ENCODE assay signal across 24 cellular contexts in genomic region chr9:76452839-76453238, GRCh38. TPM values are rescaled to one million over a fixed set of nuclear protein-coding genes. Genes with fewer than 3 reads are reported as not detected.
A peak's percentile ranks its signal among the peaks of the same experiment; 100 is the strongest.
DNase-seq lines count a peak whose midpoint lies in the region; TF ChIP-seq lines count a peak whose summit lies in the region.
"Had no signal": no experiment of that assay in that cellular context is flagged by ENCODE, and none has a peak within 500 bp of the region (broad histone marks: within the 10 kb centered on the region; RNA-seq: fewer than 3 reads in every experiment).

No MANE protein-coding gene starts in this region.

- no peak overlapping the region for H3K4me3 Mint-ChIP-seq in CD4-positive, alpha-beta memory T cell
- H3K4me3 Mint-ChIP-seq: T-helper 1 cell treated with Interleukin-12 subunit alpha and Interleukin-12 subunit beta and Interleukin-4 antibody, amounts not matched to agents 30 μg/mL and 1 μg/mL, for 36 hours had no signal

- H3K27me3 ChIP-seq in H7 (ENCODE audit: control insufficient read depth, insufficient read depth, low read length), result no peaks in the 10 kb centered on the region
- H3K27me3 ChIP-seq in CD4-positive, alpha-beta memory T cell (ENCODE audit: insufficient read depth, low read length), result no peaks in the 10 kb centered on the region
- H3K27me3 ChIP-seq: foreskin keratinocyte, Peyer's patch, SJSA1 had no signal

- peaks cover 8 to 13% (median 10%) of the 10 kb centered on the region in 4 donors for H3K4me1 Mint-ChIP-seq in CD4-positive, alpha-beta memory T cell

- H3K4me1 ChIP-seq in CD4-positive, alpha-beta memory T cell (ENCODE audit: insufficient read depth, low read length), result peaks cover 11% of the 10 kb centered on the region
- H3K4me1 ChIP-seq: foreskin keratinocyte had no signal

- H3K27ac ChIP-seq in CD4-positive, alpha-beta memory T cell (ENCODE audit: low read depth, low read length), result no peak overlapping the region
- H3K27ac ChIP-seq: A549, C4-2B, foreskin keratinocyte, Peyer's patch, SJSA1, WERI-Rb-1 had no signal

- CTCF ChIA-PET in CD4-positive, alpha-beta memory T cell (lab: Charles Lee; ENCODE audit: partially characterized antibody), result interaction anchor here (1.4 to 8.9 kb wide), 5 partner anchors 58 to 254 kb away, joined by 3 to 59 read pairs (median 5); partner anchors contain the start of gene RFK

- no peaks in the 10 kb centered on the region for H3K9me3 ChIP-seq in CD4-positive, alpha-beta memory T cell (ENCODE audit: control insufficient read depth in 1 of 2, low read length in 2 of 2)
- H3K9me3 ChIP-seq: A549, Peyer's patch, SJSA1 had no signal

- peak; percentile 25 for DNase-seq in NCI-H748 (lab: John Stamatoyannopoulos, UW; ENCODE audit: unreplicated experiment)
- no peak for DNase-seq in NCI-H748 treated with DMSO at 0.1 percent for 48 hours (lab: John Stamatoyannopoulos, UW)
- DNase-seq in NCI-H345 (lab: John Stamatoyannopoulos, UW), result peak; percentile 54
- peak; percentile 39 for DNase-seq in fibroblast of mammary gland (ENCODE audit: low read depth)
- DNase-seq in stromal cell of bone marrow (ENCODE audit: low read depth), result peak; percentile 20
- no peak for DNase-seq in H7
- DNase-seq in CD4-positive, alpha-beta memory T cell, result no peak
- DNase-seq in NK-92 treated with Interleukin-12 subunit alpha and Interleukin-12 subunit beta, amount 100 ng/mL, for 24 hours (lab: John Stamatoyannopoulos, UW), result no peak
- DNase-seq: activated CD8-positive, alpha-beta memory T cell treated with anti-CD3 and anti-CD28 coated beads, Interleukin-2, amount 50 U/mL, for 48 hours; activated gamma-delta T cell treated with Interleukin-2 at 50 U/mL for 16 hours; amygdala; caudate nucleus; foreskin keratinocyte; GDM1; kidney; NCI-H1105; Peyer's patch; retina; substantia nigra; WERI-Rb-1 had no signal

- H3K36me3 ChIP-seq in H7 (replicated peaks; ENCODE audit: control insufficient read depth, insufficient read depth, low read length), result no peaks in the 10 kb centered on the region
- H3K36me3 ChIP-seq in CD4-positive, alpha-beta memory T cell (ENCODE audit: insufficient read depth, low read length), result no peaks in the 10 kb centered on the region
- H3K36me3 ChIP-seq: Peyer's patch, SJSA1, WERI-Rb-1 had no signal

- POLR2A ChIA-PET in CD4-positive, alpha-beta memory T cell (lab: Charles Lee; ENCODE audit: partially characterized antibody), result no interaction called here

- H3K4me3 ChIP-seq in fibroblast of mammary gland (ENCODE audit: control insufficient read depth, low read depth, low read length) (no peak overlapping the region), H7 (ENCODE audit: insufficient read depth, low read depth, low read length) (no peak overlapping the region)
- H3K4me3 ChIP-seq in CD4-positive, alpha-beta memory T cell (ENCODE audit: low read length in 2 of 2), result no peak overlapping the region
- H3K4me3 ChIP-seq: A549, Peyer's patch, SJSA1 had no signal

- H3K36me3 Mint-ChIP-seq in CD4-positive, alpha-beta memory T cell, result no peaks in the 10 kb centered on the region

- peak overlapping the region in 2 of 7 donors; percentile 20 to 71 for H3K27ac Mint-ChIP-seq in CD4-positive, alpha-beta memory T cell
- H3K27ac Mint-ChIP-seq: T-helper 1 cell treated with Interleukin-12 subunit alpha and Interleukin-12 subunit beta and Interleukin-4 antibody, amounts not matched to agents 30 μg/mL and 1 μg/mL, for 36 hours had no signal

- no peaks in the 10 kb centered on the region for H3K27me3 Mint-ChIP-seq in CD4-positive, alpha-beta memory T cell

- no peaks in the 10 kb centered on the region for H3K9me3 Mint-ChIP-seq in CD4-positive, alpha-beta memory T cell
- H3K9me3 Mint-ChIP-seq: T-helper 1 cell treated with Interleukin-12 subunit alpha and Interleukin-12 subunit beta and Interleukin-4 antibody, amounts not matched to agents 30 μg/mL and 1 μg/mL, for 36 hours had no signal

- intact Hi-C loops in CD4-positive, alpha-beta memory T cell (cut with micrococcal nuclease), result no loop called here

- TF ChIP-seq CTCF in fibroblast of mammary gland (conservative IDR thresholded peaks at IDR 0.05; ENCODE audit: control insufficient read depth, insufficient read depth, low read depth, low read length), result no peak

RNA-seq across cellular contexts. Expression of gene GCNT1, which starts 6.1 kb away (rescaled TPM):
- 14.5 and 23.6 TPM in 2 replicates for total RNA-seq in H7 (2014; rRNA removed; shearing (Covaris generic))
- total RNA-seq in CD4-positive, alpha-beta memory T cell, result 1 to 10 TPM; 3.4 to 5.8 TPM
- 1 to 10 TPM; 9.2 to 9.3 TPM for polyA plus RNA-seq in CD4-positive, alpha-beta memory T cell

RNA-seq across cellular contexts. Expression of gene RFK, which starts 58.6 kb away (rescaled TPM):
- 15.2 and 17.5 TPM in 2 replicates for total RNA-seq in H7 (2014; rRNA removed; shearing (Covaris generic))
- total RNA-seq in CD4-positive, alpha-beta memory T cell, result 10 to 100 TPM; 13.5 to 16.8 TPM
- 10 to 100 TPM; 28.4 to 42.9 TPM for polyA plus RNA-seq in CD4-positive, alpha-beta memory T cell

Comparison
In these comparisons a context has a peak if more than half of its experiments do, and no peak if none do; other contexts are left out.
1. DNase-seq: peak in NCI-H748 (single experiment), NCI-H345 (single experiment), fibroblast of mammary gland (single experiment) and stromal cell of bone marrow (single experiment); none in NCI-H748 treated with DMSO at 0.1 percent for 48 hours (single experiment), H7 (single experiment), CD4-positive, alpha-beta memory T cell (0 of 5) and NK-92 treated with Interleukin-12 subunit alpha and Interleukin-12 subunit beta, amount 100 ng/mL, for 24 hours (single experiment).